Comparison of ENCODE assay signal across 2 cellular contexts in the genomic region with DNA sequence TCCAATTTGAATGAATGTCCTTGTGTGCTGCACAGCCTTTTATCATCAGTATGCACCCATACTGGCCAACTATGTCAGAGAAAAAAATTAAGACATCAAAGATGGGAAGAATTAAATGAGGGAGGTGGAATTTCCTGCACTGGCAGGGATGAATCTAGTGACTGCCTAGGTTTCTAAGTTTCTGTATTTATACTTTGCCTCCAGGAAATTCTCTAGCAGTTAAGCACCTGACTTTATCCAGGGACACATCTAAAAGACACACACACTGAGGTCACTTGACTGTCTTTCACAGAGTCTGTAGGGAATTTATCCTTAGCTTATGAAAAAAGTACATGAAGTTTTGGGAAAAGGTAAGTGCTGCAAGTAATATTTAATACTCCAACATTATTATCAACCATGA.
TF ChIP-seq lines count a peak whose summit lies in the region.

No MANE protein-coding gene starts in this region.

TF ChIP-seq in A549, 52 proteins besides CTCF, POLR2A, EP300 and RAD21 (continued from another document):
- TF ChIP-seq, protein P1, sequence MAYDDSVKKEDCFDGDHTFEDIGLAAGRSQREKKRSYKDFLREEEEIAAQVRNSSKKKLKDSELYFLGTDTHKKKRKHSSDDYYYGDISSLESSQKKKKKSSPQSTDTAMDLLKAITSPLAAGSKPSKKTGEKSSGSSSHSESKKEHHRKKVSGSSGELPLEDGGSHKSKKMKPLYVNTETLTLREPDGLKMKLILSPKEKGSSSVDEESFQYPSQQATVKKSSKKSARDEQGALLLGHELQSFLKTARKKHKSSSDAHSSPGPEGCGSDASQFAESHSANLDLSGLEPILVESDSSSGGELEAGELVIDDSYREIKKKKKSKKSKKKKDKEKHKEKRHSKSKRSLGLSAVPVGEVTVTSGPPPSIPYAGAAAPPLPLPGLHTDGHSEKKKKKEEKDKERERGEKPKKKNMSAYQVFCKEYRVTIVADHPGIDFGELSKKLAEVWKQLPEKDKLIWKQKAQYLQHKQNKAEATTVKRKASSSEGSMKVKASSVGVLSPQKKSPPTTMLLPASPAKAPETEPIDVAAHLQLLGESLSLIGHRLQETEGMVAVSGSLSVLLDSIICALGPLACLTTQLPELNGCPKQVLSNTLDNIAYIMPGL (CRISPR knock-in tag; IDR thresholded peaks at IDR 0.05; ENCODE audit: borderline replicate concordance) = no peak
- TF ChIP-seq GATA3 (IDR thresholded peaks at IDR 0.05; ENCODE audit: borderline replicate concordance) = no peak
- no peak for TF ChIP-seq CHD2 (IDR thresholded peaks at IDR 0.05; ENCODE audit: low read length, partially characterized antibody)
- TF ChIP-seq NPAS2 (CRISPR knock-in tag; IDR thresholded peaks at IDR 0.05; ENCODE audit: borderline replicate concordance) = no peak
- no peak for TF ChIP-seq ZNF302 (CRISPR knock-in tag; IDR thresholded peaks at IDR 0.05)
- TF ChIP-seq FOSL2 (IDR thresholded peaks at IDR 0.05) = no peak
- TF ChIP-seq FOSL2 (CRISPR knock-in tag; IDR thresholded peaks at IDR 0.05) = no peak
TF ChIP-seq in A549: peak in this region for 0.

TF ChIP-seq in IMR-90, 13 proteins besides CTCF, POLR2A, EP300 and RAD21 (continued from another document):
- TF ChIP-seq BHLHE40 (IDR thresholded peaks at IDR 0.05; ENCODE audit: low read depth, low read length) (no peak), MAZ (IDR thresholded peaks at IDR 0.05; ENCODE audit: borderline replicate concordance, low read depth, low read length) (no peak), RFX5 (IDR thresholded peaks at IDR 0.05; ENCODE audit: low read depth, low read length) (no peak), CEBPB (IDR thresholded peaks at IDR 0.05; ENCODE audit: low read depth, low read length) (no peak), SMC3 (IDR thresholded peaks at IDR 0.05; ENCODE audit: low read depth, low read length) (no peak), CHD1 (IDR thresholded peaks at IDR 0.05; ENCODE audit: low read depth, low read length) (no peak), NFE2L2 (IDR thresholded peaks at IDR 0.05; ENCODE audit: low read depth, low read length) (no peak), MAFK (IDR thresholded peaks at IDR 0.05; ENCODE audit: low read depth, low read length) (no peak)
- TF ChIP-seq, protein P2, sequence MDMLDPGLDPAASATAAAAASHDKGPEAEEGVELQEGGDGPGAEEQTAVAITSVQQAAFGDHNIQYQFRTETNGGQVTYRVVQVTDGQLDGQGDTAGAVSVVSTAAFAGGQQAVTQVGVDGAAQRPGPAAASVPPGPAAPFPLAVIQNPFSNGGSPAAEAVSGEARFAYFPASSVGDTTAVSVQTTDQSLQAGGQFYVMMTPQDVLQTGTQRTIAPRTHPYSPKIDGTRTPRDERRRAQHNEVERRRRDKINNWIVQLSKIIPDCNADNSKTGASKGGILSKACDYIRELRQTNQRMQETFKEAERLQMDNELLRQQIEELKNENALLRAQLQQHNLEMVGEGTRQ (IDR thresholded peaks at IDR 0.05; ENCODE audit: low read depth, low read length) = no peak
